In genomic region chr10:68900427-68901105, GRCh38 we compare ENCODE assay signal across 1 cellular context.
A peak's percentile ranks its signal among the peaks of the same experiment; 100 is the strongest.
TF ChIP-seq lines count a peak whose summit lies in the region.

No MANE protein-coding gene starts in this region.

TF ChIP-seq in HepG2, 621 proteins besides CTCF, POLR2A, EP300 and RAD21 (continued from another document and continues in another):
- TF ChIP-seq ZNF362 (CRISPR knock-in tag; IDR thresholded peaks at IDR 0.05; ENCODE audit: borderline replicate concordance) (peak; percentile 62), MAFG (CRISPR knock-in tag; IDR thresholded peaks at IDR 0.05) (no peak), NFE2L2 (IDR thresholded peaks at IDR 0.05; ENCODE audit: low read length) (no peak), ZNF713 (CRISPR knock-in tag; IDR thresholded peaks at IDR 0.05) (no peak), ZNF580 (CRISPR knock-in tag; IDR thresholded peaks at IDR 0.05; ENCODE audit: borderline replicate concordance, low read depth) (peak; percentile 76; the same call in 1 of the 2 replicates), PRMT3 (CRISPR knock-in tag; IDR thresholded peaks at IDR 0.05; ENCODE audit: borderline replicate concordance, low read depth) (no peak), TFE3 (CRISPR knock-in tag; IDR thresholded peaks at IDR 0.05) (no peak), ZSCAN12 (CRISPR knock-in tag; IDR thresholded peaks at IDR 0.05) (no peak), PRDM15 (CRISPR knock-in tag; IDR thresholded peaks at IDR 0.05) (0 out of 2 replicates have a peak, but pooled peaks have one; percentile 32), BCLAF1 (IDR thresholded peaks at IDR 0.05) (no peak), ZBTB8A (CRISPR knock-in tag; IDR thresholded peaks at IDR 0.05; ENCODE audit: borderline replicate concordance, low read depth) (peak; percentile 54; the same call in 1 of the 2 replicates), POLR2AphosphoS5 (IDR thresholded peaks at IDR 0.05; ENCODE audit: low read depth, low read length) (peak; percentile 78), GABPA (IDR thresholded peaks at IDR 0.05; ENCODE audit: low read depth, low read length) (peak; percentile 66), GABPA (CRISPR knock-in tag; IDR thresholded peaks at IDR 0.05; ENCODE audit: low read depth) (no peak), ZNF567 (CRISPR knock-in tag; IDR thresholded peaks at IDR 0.05; ENCODE audit: borderline replicate concordance) (peak; percentile 78; the same call in 1 of the 2 replicates), ZNF512 (CRISPR knock-in tag; IDR thresholded peaks at IDR 0.05) (no peak), ADNP (CRISPR knock-in tag; IDR thresholded peaks at IDR 0.05) (no peak), ZNF10 (CRISPR knock-in tag; IDR thresholded peaks at IDR 0.05; ENCODE audit: borderline replicate concordance, low read depth) (no peak), ZNF121 (CRISPR knock-in tag; IDR thresholded peaks at IDR 0.05) (no peak), MXD1 (CRISPR knock-in tag; IDR thresholded peaks at IDR 0.05) (peak; percentile 67), MTA3 (CRISPR knock-in tag; IDR thresholded peaks at IDR 0.05) (no peak), ZNF576 (CRISPR knock-in tag; IDR thresholded peaks at IDR 0.05) (no peak), HNF4A (CRISPR knock-in tag; IDR thresholded peaks at IDR 0.05) (0 out of 2 replicates have a peak, but pooled peaks have one; percentile 4), ZNF549 (CRISPR knock-in tag; IDR thresholded peaks at IDR 0.05) (0 out of 2 replicates have a peak, but pooled peaks have one; percentile 47), ZNF256 (CRISPR knock-in tag; conservative IDR thresholded peaks at IDR 0.05) (peak; percentile 63; the same call in 1 of the 2 replicates), ATRX (CRISPR knock-in tag; IDR thresholded peaks at IDR 0.05; ENCODE audit: borderline replicate concordance) (no peak), MYNN (CRISPR knock-in tag; IDR thresholded peaks at IDR 0.05; ENCODE audit: low read depth) (peak; percentile 90), ZNF780A (CRISPR knock-in tag; IDR thresholded peaks at IDR 0.05) (peak; percentile 95; the same call in 1 of the 2 replicates), NFAT5 (CRISPR knock-in tag; IDR thresholded peaks at IDR 0.05) (peak; percentile 93), ZNF33A (CRISPR knock-in tag; IDR thresholded peaks at IDR 0.05; ENCODE audit: borderline replicate concordance) (no peak), ZBTB26 (CRISPR knock-in tag; IDR thresholded peaks at IDR 0.05; ENCODE audit: borderline replicate concordance) (peak; percentile 70), ZNF562 (CRISPR knock-in tag; IDR thresholded peaks at IDR 0.05; ENCODE audit: borderline replicate concordance) (peak; percentile 77), ZNF574 (CRISPR knock-in tag; IDR thresholded peaks at IDR 0.05) (peak; percentile 65), NR2C2 (CRISPR knock-in tag; IDR thresholded peaks at IDR 0.05; ENCODE audit: borderline replicate concordance) (no peak; the same call in 1 of the 2 replicates), ZNF383 (CRISPR knock-in tag; IDR thresholded peaks at IDR 0.05; ENCODE audit: borderline replicate concordance) (no peak), ZNF777 (CRISPR knock-in tag; IDR thresholded peaks at IDR 0.05) (no peak)
